9 cellular contexts compared by ENCODE assay signal in genomic region chr9:72577212-72577753, GRCh38. TPM values are rescaled to one million over a fixed set of nuclear protein-coding genes. Genes with fewer than 3 reads are reported as not detected.
DNase-seq lines count a peak whose midpoint lies in the region; ATAC-seq, FAIRE-seq and TF ChIP-seq lines count a peak whose summit lies in the region.
"Had no signal": no experiment of that assay in that cellular context is flagged by ENCODE, and none has a peak within 500 bp of the region (broad histone marks: within the 10 kb centered on the region; RNA-seq: fewer than 3 reads in every experiment).

No MANE protein-coding gene starts in this region.

- peak; percentile 92 for DNase-seq in HCEC 1CT
- no peak for DNase-seq in Right ventricle myocardium superior
- peak; percentile 58 for DNase-seq in small intestine
- DNase-seq in stimulated activated CD4-positive, alpha-beta T cell treated with anti-CD3 and anti-CD28 coated beads, Interleukin-2, amount 100 ng/mL, for 24 hours, result no peak
- DNase-seq in stimulated activated CD4-positive, alpha-beta T cell treated with anti-CD3 and anti-CD28 coated beads, Interleukin-15, amount 100 ng/mL, for 24 hours, result no peak
- no peak for DNase-seq in superior temporal gyrus (ENCODE audit: extremely low spot score)

- FAIRE-seq in small intestine (lab: Jason Lieb, UNC), result no peak
- FAIRE-seq: GM18507 had no signal

- peaks cover 0 to 11% of the 10 kb centered on the region in 2 donors for H3K4me1 ChIP-seq in small intestine (ENCODE audit: control insufficient read depth in 2 of 2, insufficient read depth in 1 of 2, low read depth in 1 of 2, low read length in 1 of 2)

- no peak overlapping the region for H3K4me3 ChIP-seq in small intestine (ENCODE audit: low read depth in 1 of 2, low read length in 2 of 2)

- H3K9me3 ChIP-seq in small intestine (ENCODE audit: control insufficient read depth, low read depth), result no peaks in the 10 kb centered on the region

- WGBS in small intestine, 3 donors, result 13 to 31% (median 30%) methylated on average over 4 of the region's 4 CpGs

- no peaks in the 10 kb centered on the region for H3K36me3 ChIP-seq in small intestine (ENCODE audit: control insufficient read depth in 2 of 2, insufficient read depth in 2 of 2, low read length in 2 of 2)

- intact Hi-C loops in Right ventricle myocardium superior (cut with DNase I), result no loop called here

- no peaks in the 10 kb centered on the region for H3K27me3 ChIP-seq in small intestine (ENCODE audit: control insufficient read depth in 2 of 2, insufficient read depth in 2 of 2, low read length in 2 of 2)

- ATAC-seq in Right ventricle myocardium superior (ENCODE audit: poor library complexity) (peak; percentile 78), GM18909 (IDR thresholded peaks at IDR 0.05; ENCODE audit: poor library complexity, unreplicated experiment) (no peak)

- no peak for TF ChIP-seq CTCF in VCaP (conservative IDR thresholded peaks at IDR 0.05)

- H3K27ac ChIP-seq in VCaP (peak overlapping the region; percentile 100), small intestine (ENCODE audit: low read depth in 1 of 2, low read length in 1 of 2) (peak overlapping the region in 1 of 2 donors; percentile 75)

RNA-seq across cellular contexts. Expression of gene TMC1, which starts 55.9 kb away (rescaled TPM):
- not detected for total RNA-seq in Right ventricle myocardium superior
- polyA plus RNA-seq in small intestine, result under 1 TPM in 1 of 3 donors, not detected in 2; 0.25 TPM

Comparison
In these comparisons a context has a peak if more than half of its experiments do, and no peak if none do; other contexts are left out.
1. DNase-seq: peak in HCEC 1CT (single experiment) and small intestine (single experiment); none in Right ventricle myocardium superior (single experiment), stimulated activated CD4-positive, alpha-beta T cell treated with anti-CD3 and anti-CD28 coated beads, Interleukin-2, amount 100 ng/mL, for 24 hours (0 of 2), stimulated activated CD4-positive, alpha-beta T cell treated with anti-CD3 and anti-CD28 coated beads, Interleukin-15, amount 100 ng/mL, for 24 hours (single experiment) and superior temporal gyrus (single experiment).